14 cellular contexts compared by ENCODE assay signal in genomic region chr15:67755936-67756335, GRCh38.
"Had no signal": no experiment of that assay in that cellular context is flagged by ENCODE, and none has a peak within 500 bp of the region (broad histone marks: within the 10 kb centered on the region; RNA-seq: fewer than 3 reads in every experiment).

No MANE protein-coding gene starts in this region.

- H3K27me3 Mint-ChIP-seq: stimulated activated memory B cell treated with anti-CD40 and anti-IgM and Interleukin-4, amounts not matched to agents 10 μg/mL and 1 μg/mL and 100 μg/mL, for 72 hours had no signal

- H3K36me3 Mint-ChIP-seq: natural killer cell, type B pancreatic cell had no signal

- DNase-seq: activated CD4-positive, alpha-beta T cell treated with anti-CD3 and anti-CD28 coated beads, Interleukin-2, amount 50 U/mL, for 4 hours; activated CD4-positive, CD25-positive, alpha-beta regulatory T cell treated with anti-CD3 and anti-CD28 coated beads, Interleukin-2, amount 50 U/mL, for 72 hours; activated gamma-delta T cell; activated T-cell treated with anti-CD3 and anti-CD28 coated beads, Interleukin-2, amount 50 U/mL, for 4 hours; endodermal cell; erythroblast; gastrocnemius medialis; mammary epithelial cell; mucosa of descending colon; natural killer cell; retina had no signal

- ATAC-seq: activated T-cell treated with anti-CD3 and anti-CD28 coated beads, Interleukin-2, amount 50 U/mL, for 4 hours; gastrocnemius medialis; mucosa of descending colon; stimulated activated memory B cell treated with anti-CD40 and anti-IgM and Interleukin-4, amounts not matched to agents 10 μg/mL and 1 μg/mL and 100 μg/mL, for 72 hours had no signal

- H3K9me3 Mint-ChIP-seq: activated T-cell treated with anti-CD3 and anti-CD28 coated beads, Interleukin-2, amount 50 U/mL, for 4 hours; endodermal cell; natural killer cell; stimulated activated memory B cell treated with anti-CD40 and anti-IgM and Interleukin-4, amounts not matched to agents 10 μg/mL and 1 μg/mL and 100 μg/mL, for 72 hours; T-helper 2 cell treated with Interferon-gamma antibody and Interleukin-4, amounts not matched to agents 5 μg/mL and 100 μg/mL, for 36 hours had no signal

- H3K27ac Mint-ChIP-seq: endodermal cell; stimulated activated memory B cell treated with anti-CD40 and anti-IgM and Interleukin-4, amounts not matched to agents 10 μg/mL and 1 μg/mL and 100 μg/mL, for 72 hours; T-helper 2 cell treated with Interferon-gamma antibody and Interleukin-4, amounts not matched to agents 5 μg/mL and 100 μg/mL, for 36 hours; type B pancreatic cell had no signal

- H3K4me1 Mint-ChIP-seq: endodermal cell had no signal

- H3K4me3 Mint-ChIP-seq: activated T-cell treated with anti-CD3 and anti-CD28 coated beads, Interleukin-2, amount 50 U/mL, for 4 hours; endodermal cell; natural killer cell; stimulated activated memory B cell treated with anti-CD40 and anti-IgM and Interleukin-4, amounts not matched to agents 10 μg/mL and 1 μg/mL and 100 μg/mL, for 72 hours; T-helper 2 cell treated with Interferon-gamma antibody and Interleukin-4, amounts not matched to agents 5 μg/mL and 100 μg/mL, for 36 hours; type B pancreatic cell had no signal
